Comparison of ENCODE assay signal across 8 cellular contexts in the genomic region with DNA sequence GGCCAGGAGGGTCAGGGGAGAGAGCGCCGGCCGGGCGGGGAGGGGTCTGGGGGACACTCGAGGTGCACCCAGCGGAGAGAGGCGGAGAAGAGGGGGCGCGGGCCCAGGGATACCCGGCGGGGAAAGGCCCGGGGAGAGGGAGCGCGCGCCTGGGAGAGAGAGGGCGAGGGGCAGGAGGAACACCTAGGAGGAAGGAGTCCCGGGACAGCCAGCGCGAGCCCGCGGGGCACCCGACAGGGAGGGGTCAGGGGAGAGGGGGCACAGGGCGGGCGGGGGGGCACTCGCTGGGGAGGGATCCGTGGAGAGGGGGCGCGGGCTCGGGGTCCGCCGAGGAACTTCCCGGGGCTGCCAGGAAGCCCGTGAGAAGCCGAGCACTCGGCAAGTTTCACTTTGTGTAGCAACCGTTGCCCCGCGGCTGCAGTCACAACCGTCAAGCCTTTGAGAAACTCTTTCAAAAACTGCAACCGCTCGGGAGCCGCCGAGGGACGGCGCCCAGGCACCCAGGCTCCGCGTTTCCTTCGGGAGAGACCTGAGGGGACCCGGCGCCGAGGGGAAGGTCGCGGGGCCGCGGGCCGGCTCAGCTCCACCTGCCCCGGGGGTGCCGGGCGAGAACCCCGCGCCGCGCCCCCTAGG. TPM values are rescaled to one million over a fixed set of nuclear protein-coding genes. Genes with fewer than 3 reads are reported as not detected.
A peak's percentile ranks its signal among the peaks of the same experiment; 100 is the strongest.
DNase-seq lines count a peak whose midpoint lies in the region; ATAC-seq and TF ChIP-seq lines count a peak whose summit lies in the region.

No MANE protein-coding gene starts in this region.

- no peaks in the 10 kb centered on the region for H3K27me3 Mint-ChIP-seq in activated T-cell treated with anti-CD3 and anti-CD28 coated beads, Interleukin-2, amount 50 U/mL, for 72 hours (ENCODE audit: low read depth)
- H3K27me3 Mint-ChIP-seq in natural killer cell (ENCODE audit: low read depth in 2 of 2), result no peaks in the 10 kb centered on the region

- no peaks in the 10 kb centered on the region; the same call in 1 of the 2 replicates for H3K9me3 ChIP-seq in OCI-LY7 (ENCODE audit: low read length)
- H3K9me3 ChIP-seq in stomach smooth muscle (ENCODE audit: control insufficient read depth in 2 of 2, low read length in 2 of 2), result no peaks in the 10 kb centered on the region

- H3K4me3 Mint-ChIP-seq in activated T-cell treated with anti-CD3 and anti-CD28 coated beads, Interleukin-2, amount 50 U/mL, for 72 hours, result peak overlapping the region; percentile 89 to 99
- H3K4me3 Mint-ChIP-seq in natural killer cell, result peak overlapping the region; percentile 96

- H3K9me2 ChIP-seq in OCI-LY7 (ENCODE audit: insufficient read depth, low read length), result no peaks in the 10 kb centered on the region

- peak overlapping the region in 1 of 2 donors; percentile 84 for H3K9ac ChIP-seq in stomach smooth muscle (ENCODE audit: low read length in 2 of 2)

- peaks cover 58% of the 10 kb centered on the region for H3K4me1 Mint-ChIP-seq in activated T-cell treated with anti-CD3 and anti-CD28 coated beads, Interleukin-2, amount 50 U/mL, for 72 hours (ENCODE audit: low read depth)
- peaks cover 56 to 57% of the 10 kb centered on the region in 2 donors for H3K4me1 Mint-ChIP-seq in natural killer cell

- BruUV-seq in OCI-LY7 (replicated peaks; lab: Mats Ljungman, UMichigan), result no TSS peak

- H3K36me3 Mint-ChIP-seq in activated T-cell treated with anti-CD3 and anti-CD28 coated beads, Interleukin-2, amount 50 U/mL, for 72 hours (ENCODE audit: insufficient read depth in 2 of 2), result peaks cover 16 to 43% of the 10 kb centered on the region in 2 donors
- H3K36me3 Mint-ChIP-seq in natural killer cell, result no peaks in the 10 kb centered on the region

- POLR2A ChIA-PET in OCI-LY7 (lab: Charles Lee), result interaction anchor here (1.3 to 2.0 kb wide), 3 partner anchors 9 to 51 kb away, joined by 6 to 10 read pairs (median 8); no protein-coding TSS in a partner anchor

- peaks cover 25% of the 10 kb centered on the region for H4K20me1 ChIP-seq in OCI-LY7 (ENCODE audit: insufficient read depth, low read length)

- H3K27ac ChIP-seq in OCI-LY7 (ENCODE audit: low read depth, low read length, poor library complexity, severe bottlenecking) (peak overlapping the region; percentile 100), stomach smooth muscle (ENCODE audit: low read length) (peak overlapping the region; percentile 60)

- peak; percentile 27 for ATAC-seq in GM18909 (IDR thresholded peaks at IDR 0.05; ENCODE audit: poor library complexity, unreplicated experiment)
- ATAC-seq in HG03135 (IDR thresholded peaks at IDR 0.05; ENCODE audit: unreplicated experiment), result peak; percentile 40
- peak; percentile 49 to 57 for ATAC-seq in activated T-cell treated with anti-CD3 and anti-CD28 coated beads, Interleukin-2, amount 50 U/mL, for 72 hours (replicated peaks in 1 of 2)
- ATAC-seq in natural killer cell, result peak; percentile 37 to 64 (median 60)

- H3K27ac Mint-ChIP-seq in activated T-cell treated with anti-CD3 and anti-CD28 coated beads, Interleukin-2, amount 50 U/mL, for 72 hours, result no peak overlapping the region
- H3K27ac Mint-ChIP-seq in natural killer cell, result peak overlapping the region; percentile 93 to 95

- H3K36me3 ChIP-seq in OCI-LY7 (ENCODE audit: insufficient read depth, low read length) (peaks cover 44% of the 10 kb centered on the region), stomach smooth muscle (ENCODE audit: control insufficient read depth in 2 of 2, insufficient read depth in 2 of 2, low read length in 2 of 2) (no peaks in the 10 kb centered on the region)

- DNase-seq in AG10803 (ENCODE audit: low read depth) (peak; percentile 66), OCI-LY7 (ENCODE audit: low spot score) (peak; percentile 80), fibroblast of gingiva (ENCODE audit: low read depth) (peak; percentile 55), natural killer cell (peak; percentile 64)
- DNase-seq in activated T-cell treated with anti-CD3 and anti-CD28 coated beads, Interleukin-2, amount 50 U/mL, for 72 hours, result peak; percentile 78 to 85

- CTCF ChIA-PET in OCI-LY7 (lab: Charles Lee; ENCODE audit: unreplicated experiment), result no interaction called here

- intact Hi-C loops in OCI-LY7 (cut with micrococcal nuclease; ENCODE audit: unreplicated experiment), result loop anchor here (1.0 to 5.0 kb wide), 5 partner anchors 52 to 309 kb away; no protein-coding TSS in a partner anchor
- intact Hi-C loops in natural killer cell (cut with micrococcal nuclease), result loop anchor here (1.0 to 5.0 kb wide), 3 partner anchors 32 to 94 kb away; no protein-coding TSS in a partner anchor

- no peak for TF ChIP-seq CTCF in AG10803 (conservative IDR thresholded peaks at IDR 0.05; ENCODE audit: low read length)
- TF ChIP-seq CTCF in OCI-LY7 (conservative IDR thresholded peaks at IDR 0.05; ENCODE audit: low read length), result no peak
- TF ChIP-seq CTCF in natural killer cell (IDR thresholded peaks at IDR 0.05), result no peak

- no peak overlapping the region for H2AFZ ChIP-seq in OCI-LY7 (ENCODE audit: low read length)

- H3K9me3 Mint-ChIP-seq in activated T-cell treated with anti-CD3 and anti-CD28 coated beads, Interleukin-2, amount 50 U/mL, for 72 hours, result no peaks in the 10 kb centered on the region
- no peaks in the 10 kb centered on the region for H3K9me3 Mint-ChIP-seq in natural killer cell

- H3K27me3 ChIP-seq in stomach smooth muscle (ENCODE audit: control insufficient read depth in 1 of 2, insufficient read depth in 2 of 2, low read length in 2 of 2), result no peaks in the 10 kb centered on the region

- peaks cover 43% of the 10 kb centered on the region for H3K4me1 ChIP-seq in OCI-LY7 (ENCODE audit: insufficient read depth, low read length, poor library complexity, severe bottlenecking)
- peaks cover 14% of the 10 kb centered on the region for H3K4me1 ChIP-seq in stomach smooth muscle (ENCODE audit: control insufficient read depth, insufficient read depth, low read length)

- H3K79me2 ChIP-seq in OCI-LY7 (ENCODE audit: insufficient read depth, low read depth, low read length), result peaks cover 49% of the 10 kb centered on the region

- H3K4me2 ChIP-seq in OCI-LY7 (ENCODE audit: low read length), result peak overlapping the region; percentile 98

- H3K4me3 ChIP-seq in AG10803 (ENCODE audit: low read length) (peak overlapping the region; percentile 87), OCI-LY7 (ENCODE audit: low read depth, low read length, poor library complexity, severe bottlenecking) (peak overlapping the region; percentile 87), stomach smooth muscle (ENCODE audit: low read length in 2 of 2) (peak overlapping the region; percentile 66 to 83)

RNA-seq across cellular contexts. Expression of gene EZR, which starts 0.5 kb away (rescaled TPM):
- total RNA-seq in OCI-LY7 (2014; rRNA removed; shearing (Covaris generic)), result 268 and 360 TPM in 2 replicates
- total RNA-seq in OCI-LY7 (2022) (415 and 440 TPM in 2 replicates), natural killer cell (100 to 1,000 TPM; 119 to 157 (median 133) TPM)
- total RNA-seq in activated T-cell treated with anti-CD3 and anti-CD28 coated beads, Interleukin-2, amount 50 U/mL, for 72 hours, result 100 to 1,000 TPM; 167 to 177 TPM

Comparison
In these comparisons a context has a peak if more than half of its experiments do, and no peak if none do; other contexts are left out.
1. Peak in every context shown above with its lines: DNase-seq, ATAC-seq, H3K4me3 ChIP-seq and H3K27ac ChIP-seq.